In genomic region chr17:50955160-50955559, GRCh38 we compare ENCODE assay signal across 14 cellular contexts.
A peak's percentile ranks its signal among the peaks of the same experiment; 100 is the strongest.
DNase-seq lines count a peak whose midpoint lies in the region; ATAC-seq and TF ChIP-seq lines count a peak whose summit lies in the region.
"Had no signal": no experiment of that assay in that cellular context is flagged by ENCODE, and none has a peak within 500 bp of the region (broad histone marks: within the 10 kb centered on the region; RNA-seq: fewer than 3 reads in every experiment).

No MANE protein-coding gene starts in this region.

- ATAC-seq in activated naive CD4-positive, alpha-beta T cell treated with anti-CD3 and anti-CD28 coated beads, Interleukin-2, amount 50 U/mL, for 72 hours, result no peak
- ATAC-seq in GM21526 (IDR thresholded peaks at IDR 0.05; ENCODE audit: low FRiP score, unreplicated experiment), result no peak
- no peak for ATAC-seq in esophagus mucosa
- ATAC-seq: activated CD4-positive, alpha-beta T cell treated with anti-CD3 and anti-CD28 coated beads for 36 hours had no signal

- no peak overlapping the region for H3K4me3 Mint-ChIP-seq in activated naive CD4-positive, alpha-beta T cell treated with anti-CD3 and anti-CD28 coated beads for 36 hours
- H3K4me3 Mint-ChIP-seq in neural crest cell (no peak overlapping the region), Calu3 (ENCODE audit: low read depth, unreplicated experiment) (no peak overlapping the region)
- H3K4me3 Mint-ChIP-seq: activated CD4-positive, alpha-beta T cell treated with anti-CD3 and anti-CD28 coated beads for 36 hours had no signal

- no TSS peak for BruUV-seq in Calu3 (replicated peaks; lab: Mats Ljungman, UMichigan)

- peak overlapping the region; percentile 29 to 80 for H3K27ac Mint-ChIP-seq in activated naive CD4-positive, alpha-beta T cell treated with anti-CD3 and anti-CD28 coated beads, Interleukin-2, amount 50 U/mL, for 72 hours
- H3K27ac Mint-ChIP-seq in activated naive CD4-positive, alpha-beta T cell treated with anti-CD3 and anti-CD28 coated beads for 36 hours, result no peak overlapping the region
- H3K27ac Mint-ChIP-seq in neural crest cell (ENCODE audit: unreplicated experiment), result peak overlapping the region; percentile 4
- H3K27ac Mint-ChIP-seq in Calu3 (ENCODE audit: unreplicated experiment), result no peak overlapping the region
- H3K27ac Mint-ChIP-seq: activated CD4-positive, alpha-beta T cell treated with anti-CD3 and anti-CD28 coated beads for 36 hours had no signal

- H3K36me3 ChIP-seq in tibial nerve, result peaks cover 0 to 3% (median 0%) of the 10 kb centered on the region in 3 donors
- H3K36me3 ChIP-seq: thoracic aorta had no signal

- TF ChIP-seq CTCF in dorsolateral prefrontal cortex (IDR thresholded peaks at IDR 0.05 in 54 of 56, conservative IDR thresholded peaks at IDR 0.05 in 2 of 56; ENCODE audit: low read depth in 1 of 56, partially characterized antibody in 56 of 56) (no peak), neural crest cell (conservative IDR thresholded peaks at IDR 0.05) (no peak), tibial nerve (IDR thresholded peaks at IDR 0.05) (no peak), Calu3 (IDR thresholded peaks at IDR 0.05; ENCODE audit: unreplicated experiment) (no peak)

- H3K36me3 Mint-ChIP-seq in activated naive CD4-positive, alpha-beta T cell treated with anti-CD3 and anti-CD28 coated beads, Interleukin-2, amount 50 U/mL, for 72 hours, result no peaks in the 10 kb centered on the region
- no peaks in the 10 kb centered on the region for H3K36me3 Mint-ChIP-seq in activated naive CD4-positive, alpha-beta T cell treated with anti-CD3 and anti-CD28 coated beads for 36 hours (ENCODE audit: low read depth)
- H3K36me3 Mint-ChIP-seq in neural crest cell (ENCODE audit: low read depth) (no peaks in the 10 kb centered on the region), Calu3 (ENCODE audit: insufficient read depth, unreplicated experiment) (peaks cover 11% of the 10 kb centered on the region)

- peaks cover 9% of the 10 kb centered on the region for H3K4me1 Mint-ChIP-seq in activated naive CD4-positive, alpha-beta T cell treated with anti-CD3 and anti-CD28 coated beads for 36 hours (ENCODE audit: low read depth)
- H3K4me1 Mint-ChIP-seq in neural crest cell (peaks cover 36% of the 10 kb centered on the region), Calu3 (ENCODE audit: low read depth, unreplicated experiment) (peaks cover 16% of the 10 kb centered on the region)

- intact Hi-C loops in activated naive CD4-positive, alpha-beta T cell treated with anti-CD3 and anti-CD28 coated beads for 36 hours (cut with micrococcal nuclease), result no loop called here
- intact Hi-C loops in dorsolateral prefrontal cortex (cut with DNase I) (loop anchor here (10.0 kb wide), 2 partner anchors 170 to 410 kb away; partner anchors contain the start of gene SPATA20 (in 1 of the 2)), Calu3 (cut with micrococcal nuclease; ENCODE audit: unreplicated experiment) (loop anchor here (10.0 kb wide), 1 partner anchor 410 kb away; the partner anchor contains the start of gene SPATA20)

- H3K4me3 ChIP-seq in dorsolateral prefrontal cortex, result no peak overlapping the region
- H3K4me3 ChIP-seq in tibial nerve, result no peak overlapping the region
- H3K4me3 ChIP-seq: thoracic aorta had no signal

- 93 to 96% methylated on average over 8 of the region's 8 CpGs for WGBS in tibial nerve, 2 donors

- H3K9me3 Mint-ChIP-seq in activated naive CD4-positive, alpha-beta T cell treated with anti-CD3 and anti-CD28 coated beads, Interleukin-2, amount 50 U/mL, for 72 hours, result no peaks in the 10 kb centered on the region
- H3K9me3 Mint-ChIP-seq in activated naive CD4-positive, alpha-beta T cell treated with anti-CD3 and anti-CD28 coated beads for 36 hours, result no peaks in the 10 kb centered on the region
- H3K9me3 Mint-ChIP-seq in neural crest cell, result no peaks in the 10 kb centered on the region
- no peaks in the 10 kb centered on the region for H3K9me3 Mint-ChIP-seq in Calu3 (ENCODE audit: low read depth, unreplicated experiment)

- no peak for TF ChIP-seq POLR2A in tibial nerve (IDR thresholded peaks at IDR 0.05)

- DNase-seq in activated naive CD4-positive, alpha-beta T cell treated with anti-CD3 and anti-CD28 coated beads, Interleukin-2, amount 50 U/mL, for 72 hours (ENCODE audit: low spot score in 2 of 2), result peak in 1 of 2 donors; percentile 54
- no peak for DNase-seq in activated naive CD4-positive, alpha-beta T cell treated with anti-CD3 and anti-CD28 coated beads for 36 hours
- peak in 1 of 10 donors; percentile 32 for DNase-seq in dorsolateral prefrontal cortex
- no peak for DNase-seq in neural crest cell (ENCODE audit: low read depth, low spot score)
- DNase-seq in tibial nerve (ENCODE audit: low spot score in 2 of 2), result peak in 1 of 2 donors; percentile 8
- DNase-seq in Calu3, result no peak
- DNase-seq: activated CD4-positive, alpha-beta T cell treated with anti-CD3 and anti-CD28 coated beads for 36 hours; cerebellar nuclear complex; NCI-H2029; NK-92 treated with Interleukin-12 subunit alpha and Interleukin-12 subunit beta, amount 100 ng/mL, for 24 hours had no signal

- H3K27me3 ChIP-seq in dorsolateral prefrontal cortex (no peaks in the 10 kb centered on the region), tibial nerve (no peaks in the 10 kb centered on the region)

- H3K27me3 Mint-ChIP-seq in activated naive CD4-positive, alpha-beta T cell treated with anti-CD3 and anti-CD28 coated beads for 36 hours (ENCODE audit: low read depth), result no peaks in the 10 kb centered on the region
- H3K27me3 Mint-ChIP-seq in neural crest cell (ENCODE audit: low read depth), result no peaks in the 10 kb centered on the region
- no peaks in the 10 kb centered on the region for H3K27me3 Mint-ChIP-seq in Calu3 (ENCODE audit: unreplicated experiment)
- H3K27me3 Mint-ChIP-seq: activated CD4-positive, alpha-beta T cell treated with anti-CD3 and anti-CD28 coated beads for 36 hours had no signal

- no peaks in the 10 kb centered on the region for H3K9me3 ChIP-seq in tibial nerve
- H3K9me3 ChIP-seq: thoracic aorta had no signal

- peaks cover 0 to 57% (median 30%) of the 10 kb centered on the region in 4 donors for H3K4me1 ChIP-seq in tibial nerve

- peak overlapping the region in 45 of 59 donors; percentile 2 to 78 (median 52) for H3K27ac ChIP-seq in dorsolateral prefrontal cortex
- H3K27ac ChIP-seq in tibial nerve, result peak overlapping the region; percentile 26 to 79 (median 48)
- H3K27ac ChIP-seq: KMS-11 had no signal

- CTCF ChIA-PET in activated naive CD4-positive, alpha-beta T cell treated with anti-CD3 and anti-CD28 coated beads for 36 hours (lab: Charles Lee), result interaction anchor here (0.6 to 8.4 kb wide), 9 partner anchors 77 to 172 kb away, joined by 3 to 83 read pairs (median 10); no protein-coding TSS in a partner anchor
- CTCF ChIA-PET in Calu3 (lab: Charles Lee), result interaction anchor here (0.5 to 4.3 kb wide), 3 partner anchors 99 to 130 kb away, joined by 3 to 57 read pairs (median 5); no protein-coding TSS in a partner anchor

- TF ChIP-seq EP300 in tibial nerve (IDR thresholded peaks at IDR 0.05), result no peak

Comparison
In these comparisons a context has a peak if more than half of its experiments do, and no peak if none do; other contexts are left out.
1. H3K27ac Mint-ChIP-seq: peak in activated naive CD4-positive, alpha-beta T cell treated with anti-CD3 and anti-CD28 coated beads, Interleukin-2, amount 50 U/mL, for 72 hours (2 of 2) and neural crest cell (single experiment); none in activated naive CD4-positive, alpha-beta T cell treated with anti-CD3 and anti-CD28 coated beads for 36 hours (single experiment) and Calu3 (single experiment).